ENCODE assay signal across 10 cellular contexts in the genomic region with DNA sequence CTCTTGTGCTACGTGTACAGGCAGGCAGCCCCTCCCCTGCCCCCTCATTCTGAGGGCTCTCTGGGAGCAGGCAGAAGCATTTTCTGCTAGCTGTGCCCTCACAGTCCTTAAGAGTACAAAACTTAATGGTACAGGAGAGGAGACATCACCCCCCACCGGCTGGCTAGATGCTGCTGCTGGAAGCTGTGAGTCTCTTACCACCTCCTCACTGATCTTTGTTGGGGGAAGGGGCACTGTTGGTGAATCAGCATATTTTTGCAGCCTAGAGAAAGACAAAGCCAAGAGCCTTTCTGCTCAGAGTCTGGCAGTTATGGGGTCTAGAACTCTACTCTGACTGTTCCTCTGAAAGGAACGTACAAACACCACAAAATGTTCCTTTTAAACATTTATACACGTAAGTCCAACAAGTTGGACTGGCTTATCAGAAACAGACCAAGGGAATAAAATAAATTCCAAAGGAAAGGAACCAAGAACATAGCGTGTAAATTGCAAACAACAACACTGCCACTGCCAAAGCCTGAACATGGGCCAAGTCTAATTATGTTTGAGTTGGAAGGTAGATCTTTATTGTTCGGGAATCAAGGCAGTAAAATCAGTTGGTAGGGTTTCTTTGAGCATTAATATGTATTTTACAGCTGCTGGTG. TPM values are rescaled to one million over a fixed set of nuclear protein-coding genes. Genes with fewer than 3 reads are reported as not detected.
DNase-seq lines count a peak whose midpoint lies in the region; ATAC-seq, FAIRE-seq and TF ChIP-seq lines count a peak whose summit lies in the region.
"Had no signal": no experiment of that assay in that cellular context is flagged by ENCODE, and none has a peak within 500 bp of the region (broad histone marks: within the 10 kb centered on the region; RNA-seq: fewer than 3 reads in every experiment).

No MANE protein-coding gene starts in this region.

- TF ChIP-seq POLR2A in Peyer's patch (IDR thresholded peaks at IDR 0.05) (no peak), sigmoid colon (IDR thresholded peaks at IDR 0.05) (no peak)

- H3K36me3 ChIP-seq in HEK293 (ENCODE audit: control insufficient read depth in 2 of 2, insufficient read depth in 1 of 2, low read length in 2 of 2) = peaks cover 16 to 42% of the 10 kb centered on the region in 2 experiments
- H3K36me3 ChIP-seq in Peyer's patch = peaks cover 0 to 28% (median 0%) of the 10 kb centered on the region in 3 donors
- peaks cover 0 to 38% (median 15%) of the 10 kb centered on the region in 4 donors for H3K36me3 ChIP-seq in sigmoid colon

- 17 to 53% methylated on average over 6 of the region's 6 CpGs for WGBS in sigmoid colon, 2 donors

- intact Hi-C loops in left cardiac atrium (cut with DNase I) (no loop called here), sigmoid colon (cut with DNase I) (no loop called here)
- intact Hi-C loops in CD4-positive, alpha-beta T cell (cut with DNase I, micrococcal nuclease) = no loop called here

- H3K4me3 ChIP-seq in HEK293 (ENCODE audit: low read depth, low read length) = no peak overlapping the region
- H3K4me3 ChIP-seq in Peyer's patch = no peak overlapping the region
- H3K4me3 ChIP-seq in sigmoid colon = no peak overlapping the region
- H3K4me3 ChIP-seq: adrenal gland had no signal

- no peaks in the 10 kb centered on the region for H3K9me3 Mint-ChIP-seq in CD4-positive, alpha-beta T cell
- H3K9me3 Mint-ChIP-seq: T-helper 1 cell treated with Interleukin-12 subunit alpha and Interleukin-12 subunit beta and Interleukin-4 antibody, amounts not matched to agents 30 μg/mL and 1 μg/mL, for 36 hours had no signal

- H3K27ac ChIP-seq in HEK293 (ENCODE audit: extremely low read depth, low read depth, low read length) (no peak overlapping the region; the same call in 1 of the 2 replicates), Peyer's patch (peak overlapping the region in 3 of 4 donors; percentile 37 to 83 (median 64)), sigmoid colon (peak overlapping the region in 3 of 4 donors; percentile 22 to 30 (median 22))
- H3K27ac ChIP-seq in CD4-positive, alpha-beta T cell (ENCODE audit: low read depth, low read length) = no peak overlapping the region

- H3K36me3 Mint-ChIP-seq in CD4-positive, alpha-beta T cell (ENCODE audit: low read depth) = peaks cover 56% of the 10 kb centered on the region

- peak; percentile 30 to 49 for ATAC-seq in left cardiac atrium
- no peak for ATAC-seq in CD4-positive, alpha-beta T cell (ENCODE audit: poor library complexity)

- H3K9me3 ChIP-seq in HEK293 (ENCODE audit: control insufficient read depth, insufficient read depth, low read depth, low read length) = no peaks in the 10 kb centered on the region
- no peaks in the 10 kb centered on the region for H3K9me3 ChIP-seq in Peyer's patch
- no peaks in the 10 kb centered on the region for H3K9me3 ChIP-seq in sigmoid colon
- H3K9me3 ChIP-seq in CD4-positive, alpha-beta T cell (ENCODE audit: control insufficient read depth, low read length) = no peaks in the 10 kb centered on the region
- H3K9me3 ChIP-seq: adrenal gland had no signal

- H3K4me1 Mint-ChIP-seq in CD4-positive, alpha-beta T cell (ENCODE audit: low read depth) = no peaks in the 10 kb centered on the region

- no peak overlapping the region for H3K27ac Mint-ChIP-seq in CD4-positive, alpha-beta T cell

- POLR2A ChIA-PET in HEK293 (lab: Yijun Ruan, JAX) = interaction anchor here (1.3 kb wide), 1 partner anchor 82 kb away, joined by 3 read pairs; a partner anchor contains a TSS
- POLR2A ChIA-PET in CD4-positive, alpha-beta T cell (lab: Charles Lee) = no interaction called here

- H3K4me1 ChIP-seq in HEK293 (ENCODE audit: control insufficient read depth, insufficient read depth, low read length) (peaks cover 24% of the 10 kb centered on the region), Peyer's patch (peaks cover 0 to 24% (median 5%) of the 10 kb centered on the region in 4 donors), sigmoid colon (peaks cover 0 to 18% (median 17%) of the 10 kb centered on the region in 4 donors)

- CTCF ChIA-PET in HEK293 (lab: Yijun Ruan, JAX) = interaction anchor here (1.2 to 16.2 kb wide), 3 partner anchors 9 to 157 kb away, joined by 4 to 800 read pairs (median 200); no protein-coding TSS in a partner anchor
- CTCF ChIA-PET in CD4-positive, alpha-beta T cell (lab: Charles Lee) = no interaction called here

- no peak for DNase-seq in Peyer's patch
- DNase-seq in left cardiac atrium = no peak
- DNase-seq in sigmoid colon = no peak
- DNase-seq in D721Med (ENCODE audit: insufficient read length, low spot score) = no peak
- DNase-seq in hepatic stellate cell (ENCODE audit: low spot score) = no peak
- DNase-seq in stimulated activated CD4-positive, alpha-beta T cell treated with anti-CD3 and anti-CD28 coated beads, Interleukin-4, amount 100 ng/mL, for 1 hour = no peak
- no peak for DNase-seq in CD4-positive, alpha-beta T cell
- DNase-seq: adrenal gland had no signal

- no peaks in the 10 kb centered on the region for H3K27me3 Mint-ChIP-seq in CD4-positive, alpha-beta T cell

- H3K27me3 ChIP-seq in Peyer's patch = no peaks in the 10 kb centered on the region
- H3K27me3 ChIP-seq in sigmoid colon = no peaks in the 10 kb centered on the region
- no peaks in the 10 kb centered on the region for H3K27me3 ChIP-seq in CD4-positive, alpha-beta T cell (ENCODE audit: control insufficient read depth, insufficient read depth, low read length)
- H3K27me3 ChIP-seq: adrenal gland had no signal

- no peak for FAIRE-seq in D721Med (lab: Jason Lieb, UNC)

- no peak overlapping the region for H3K4me3 Mint-ChIP-seq in CD4-positive, alpha-beta T cell
- H3K4me3 Mint-ChIP-seq: T-helper 1 cell treated with Interleukin-12 subunit alpha and Interleukin-12 subunit beta and Interleukin-4 antibody, amounts not matched to agents 30 μg/mL and 1 μg/mL, for 36 hours had no signal

- TF ChIP-seq EP300 in sigmoid colon (IDR thresholded peaks at IDR 0.05) = no peak

- TF ChIP-seq CTCF in HEK293 (tag by site-specific recombination; IDR thresholded peaks at IDR 0.05) = no peak
- no peak for TF ChIP-seq CTCF in Peyer's patch (IDR thresholded peaks at IDR 0.05)
- TF ChIP-seq CTCF in sigmoid colon (IDR thresholded peaks at IDR 0.05) = no peak
- TF ChIP-seq CTCF in D721Med (IDR thresholded peaks at IDR 0.05; ENCODE audit: insufficient read depth, missing control alignments) = no peak
- TF ChIP-seq CTCF in CD4-positive, alpha-beta T cell (IDR thresholded peaks at IDR 0.05) = no peak

TF ChIP-seq in HEK293, 187 proteins besides CTCF, POLR2A, EP300 and RAD21 (continues in another document):
- TF ChIP-seq SALL2 (tag by site-specific recombination; IDR thresholded peaks at IDR 0.05; ENCODE audit: borderline replicate concordance) = no peak
- TF ChIP-seq, protein P1, sequence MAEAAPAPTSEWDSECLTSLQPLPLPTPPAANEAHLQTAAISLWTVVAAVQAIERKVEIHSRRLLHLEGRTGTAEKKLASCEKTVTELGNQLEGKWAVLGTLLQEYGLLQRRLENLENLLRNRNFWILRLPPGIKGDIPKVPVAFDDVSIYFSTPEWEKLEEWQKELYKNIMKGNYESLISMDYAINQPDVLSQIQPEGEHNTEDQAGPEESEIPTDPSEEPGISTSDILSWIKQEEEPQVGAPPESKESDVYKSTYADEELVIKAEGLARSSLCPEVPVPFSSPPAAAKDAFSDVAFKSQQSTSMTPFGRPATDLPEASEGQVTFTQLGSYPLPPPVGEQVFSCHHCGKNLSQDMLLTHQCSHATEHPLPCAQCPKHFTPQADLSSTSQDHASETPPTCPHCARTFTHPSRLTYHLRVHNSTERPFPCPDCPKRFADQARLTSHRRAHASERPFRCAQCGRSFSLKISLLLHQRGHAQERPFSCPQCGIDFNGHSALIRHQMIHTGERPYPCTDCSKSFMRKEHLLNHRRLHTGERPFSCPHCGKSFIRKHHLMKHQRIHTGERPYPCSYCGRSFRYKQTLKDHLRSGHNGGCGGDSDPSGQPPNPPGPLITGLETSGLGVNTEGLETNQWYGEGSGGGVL (tag by site-specific recombination; IDR thresholded peaks at IDR 0.05) = 0 out of 2 replicates have a peak, but pooled peaks have one; percentile 26
- TF ChIP-seq IKZF3 (tag by site-specific recombination; IDR thresholded peaks at IDR 0.05) = peak; percentile 70
- no peak; the same call in 1 of the 2 replicates for TF ChIP-seq ZBTB20 (tag by site-specific recombination; IDR thresholded peaks at IDR 0.05)
- TF ChIP-seq KLF10 (tag by site-specific recombination; IDR thresholded peaks at IDR 0.05) = no peak
- no peak for TF ChIP-seq ZNF404 (tag by site-specific recombination; IDR thresholded peaks at IDR 0.05)
- no peak for TF ChIP-seq ZNF514 (tag by site-specific recombination; IDR thresholded peaks at IDR 0.05)
- no peak for TF ChIP-seq FEZF1 (tag by site-specific recombination; IDR thresholded peaks at IDR 0.05)
- TF ChIP-seq ZBTB8A (tag by site-specific recombination; IDR thresholded peaks at IDR 0.05) = 0 out of 2 replicates have a peak, but pooled peaks have one; percentile 42
- TF ChIP-seq KLF16 (tag by site-specific recombination; IDR thresholded peaks at IDR 0.05) = no peak
- TF ChIP-seq SETDB1 (IDR thresholded peaks at IDR 0.05; ENCODE audit: insufficient read length, low read length) = no peak
- peak; percentile 72 for TF ChIP-seq SCRT2 (tag by site-specific recombination; IDR thresholded peaks at IDR 0.05)
- no peak for TF ChIP-seq MYNN (tag by site-specific recombination; IDR thresholded peaks at IDR 0.05; ENCODE audit: borderline replicate concordance)
- no peak for TF ChIP-seq ZNF24 (tag by site-specific recombination; IDR thresholded peaks at IDR 0.05)

RNA-seq across cellular contexts. Expression of a gene that starts 27.2 kb away (rescaled TPM):
- 100 to 1,000 TPM; 123 to 361 (median 213) TPM for total RNA-seq in Peyer's patch
- 10 to 100 TPM; 44.2 to 44.3 TPM for total RNA-seq in left cardiac atrium
- total RNA-seq in sigmoid colon = 100 to 1,000 TPM in 3 of 4 donors, 10 to 100 TPM in 1; 73.1 to 124 (median 115) TPM
- 10 to 100 TPM; 59.5 to 75.5 (median 60.1) TPM for polyA plus RNA-seq in sigmoid colon
- total RNA-seq in CD4-positive, alpha-beta T cell = 100 to 1,000 TPM; 275 to 293 TPM

RNA-seq across cellular contexts. Expression of a gene that starts 53.0 kb away (rescaled TPM):
- total RNA-seq in Peyer's patch = 10 to 100 TPM; 23.5 to 43.7 (median 32.2) TPM
- 10 to 100 TPM; 19.7 to 19.8 TPM for total RNA-seq in left cardiac atrium
- total RNA-seq in sigmoid colon = 10 to 100 TPM; 11.7 to 20.2 (median 17.7) TPM
- 10 to 100 TPM; 11.6 to 22.0 (median 12.0) TPM for polyA plus RNA-seq in sigmoid colon
- 10 to 100 TPM; 11.0 to 11.1 TPM for total RNA-seq in CD4-positive, alpha-beta T cell

Comparison
In these comparisons a context has a peak if more than half of its experiments do, and no peak if none do; other contexts are left out.
1. H3K27ac ChIP-seq: peak in Peyer's patch (3 of 4) and sigmoid colon (3 of 4); none in HEK293 (single experiment) and CD4-positive, alpha-beta T cell (single experiment).